Comparison of ENCODE assay signal across 1 cellular context in the genomic region with DNA sequence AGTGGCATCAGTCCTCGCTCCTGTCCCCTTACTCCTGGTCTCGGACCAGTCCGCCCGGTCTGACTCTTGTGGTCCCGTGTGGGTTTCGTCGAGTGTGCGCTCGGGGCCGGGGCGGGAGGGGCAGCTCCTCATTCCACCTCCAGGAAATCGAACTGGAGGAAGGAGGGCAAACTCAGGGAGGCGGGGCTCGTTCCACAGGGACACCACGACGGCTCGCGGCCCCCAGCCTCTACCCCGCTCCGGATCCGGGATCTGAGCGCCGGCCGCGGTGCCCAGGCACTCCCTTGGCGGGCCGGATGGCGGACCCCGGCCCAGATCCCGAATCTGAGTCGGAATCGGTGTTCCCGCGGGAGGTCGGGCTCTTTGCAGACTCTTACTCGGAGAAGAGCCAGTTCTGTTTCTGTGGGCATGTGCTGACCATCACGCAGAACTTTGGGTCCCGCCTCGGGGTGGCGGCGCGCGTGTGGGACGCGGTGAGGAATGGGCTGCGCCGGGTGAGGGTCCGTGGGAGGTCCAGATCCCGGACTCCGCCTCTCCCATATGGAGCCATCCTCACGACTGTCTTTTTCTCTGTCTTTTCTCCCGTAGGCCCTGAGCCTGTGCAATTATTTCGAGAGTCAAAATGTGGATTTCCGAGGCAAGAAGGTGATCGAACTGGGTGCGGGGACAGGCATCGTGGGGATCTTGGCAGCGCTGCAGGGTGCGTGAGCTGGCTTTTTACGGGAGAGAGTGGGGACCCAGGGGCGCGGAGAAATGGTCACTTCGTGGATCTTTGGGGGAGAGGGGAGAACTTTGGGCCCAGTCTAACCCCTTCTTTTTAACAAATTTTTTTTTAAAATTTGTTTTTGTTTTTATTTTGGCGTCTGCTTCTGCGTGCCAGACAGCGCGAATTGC.
TF ChIP-seq lines count a peak whose summit lies in the region.

A gene (plus strand): TSS at position 186 of the 894 bp plus-strand sequence. CDS start 111 bp downstream, at position 297.

TF ChIP-seq in SK-N-SH treated with all-trans-retinoic acid at 6 μM for 48 hours, 23 proteins besides CTCF, POLR2A, EP300 and RAD21 (continued from another document):
- TF ChIP-seq, protein P1, sequence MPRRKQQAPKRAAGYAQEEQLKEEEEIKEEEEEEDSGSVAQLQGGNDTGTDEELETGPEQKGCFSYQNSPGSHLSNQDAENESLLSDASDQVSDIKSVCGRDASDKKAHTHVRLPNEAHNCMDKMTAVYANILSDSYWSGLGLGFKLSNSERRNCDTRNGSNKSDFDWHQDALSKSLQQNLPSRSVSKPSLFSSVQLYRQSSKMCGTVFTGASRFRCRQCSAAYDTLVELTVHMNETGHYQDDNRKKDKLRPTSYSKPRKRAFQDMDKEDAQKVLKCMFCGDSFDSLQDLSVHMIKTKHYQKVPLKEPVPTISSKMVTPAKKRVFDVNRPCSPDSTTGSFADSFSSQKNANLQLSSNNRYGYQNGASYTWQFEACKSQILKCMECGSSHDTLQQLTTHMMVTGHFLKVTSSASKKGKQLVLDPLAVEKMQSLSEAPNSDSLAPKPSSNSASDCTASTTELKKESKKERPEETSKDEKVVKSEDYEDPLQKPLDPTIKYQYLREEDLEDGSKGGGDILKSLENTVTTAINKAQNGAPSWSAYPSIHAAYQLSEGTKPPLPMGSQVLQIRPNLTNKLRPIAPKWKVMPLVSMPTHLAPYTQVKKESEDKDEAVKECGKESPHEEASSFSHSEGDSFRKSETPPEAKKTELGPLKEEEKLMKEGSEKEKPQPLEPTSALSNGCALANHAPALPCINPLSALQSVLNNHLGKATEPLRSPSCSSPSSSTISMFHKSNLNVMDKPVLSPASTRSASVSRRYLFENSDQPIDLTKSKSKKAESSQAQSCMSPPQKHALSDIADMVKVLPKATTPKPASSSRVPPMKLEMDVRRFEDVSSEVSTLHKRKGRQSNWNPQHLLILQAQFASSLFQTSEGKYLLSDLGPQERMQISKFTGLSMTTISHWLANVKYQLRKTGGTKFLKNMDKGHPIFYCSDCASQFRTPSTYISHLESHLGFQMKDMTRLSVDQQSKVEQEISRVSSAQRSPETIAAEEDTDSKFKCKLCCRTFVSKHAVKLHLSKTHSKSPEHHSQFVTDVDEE (CRISPR knock-in tag; IDR thresholded peaks at IDR 0.05): no peak
- TF ChIP-seq ZNF70 (CRISPR knock-in tag; IDR thresholded peaks at IDR 0.05): no peak
- no peak for TF ChIP-seq OSR1 (CRISPR knock-in tag; IDR thresholded peaks at IDR 0.05)
- no peak for TF ChIP-seq ESRRG (CRISPR knock-in tag; IDR thresholded peaks at IDR 0.05)
- TF ChIP-seq ISL1 (CRISPR knock-in tag; IDR thresholded peaks at IDR 0.05): no peak
TF ChIP-seq in SK-N-SH treated with all-trans-retinoic acid at 6 μM for 48 hours: peak in this region for 0.
